ENCODE assay signal across 21 cellular contexts in genomic region chr11:61119571-61119970, GRCh38. TPM values are rescaled to one million over a fixed set of nuclear protein-coding genes. Genes with fewer than 3 reads are reported as not detected.
A peak's percentile ranks its signal among the peaks of the same experiment; 100 is the strongest.
DNase-seq lines count a peak whose midpoint lies in the region; ATAC-seq, FAIRE-seq and TF ChIP-seq lines count a peak whose summit lies in the region.
"Had no signal": no experiment of that assay in that cellular context is flagged by ENCODE, and none has a peak within 500 bp of the region (broad histone marks: within the 10 kb centered on the region; RNA-seq: fewer than 3 reads in every experiment).

No MANE protein-coding gene starts in this region.

- no peaks in the 10 kb centered on the region for H3K4me1 ChIP-seq in upper lobe of right lung

- no peak overlapping the region for H3K4me3 ChIP-seq in upper lobe of right lung
- H3K4me3 ChIP-seq: lung, SJCRH30, skin epidermis, thoracic aorta had no signal

- H3K36me3 Mint-ChIP-seq in activated naive CD4-positive, alpha-beta T cell treated with anti-CD3 and anti-CD28 coated beads, Interleukin-2, amount 50 U/mL, for 24 hours: peaks cover 50% of the 10 kb centered on the region
- H3K36me3 Mint-ChIP-seq in activated T-helper 1 cell treated with anti-CD3 and anti-CD28 coated beads, Interleukin-12 subunit alpha, Interleukin-12 subunit beta, Interleukin-2, Interleukin-4 antibody, amounts not matched to agents 30 ng/mL and 10 ng/mL and 1 ng/mL, durations not matched to agents 14 hours and 24 hours and 36 hours (ENCODE audit: low read depth): peaks cover 82% of the 10 kb centered on the region
- peaks cover 75% of the 10 kb centered on the region for H3K36me3 Mint-ChIP-seq in effector memory CD8-positive, alpha-beta T cell (ENCODE audit: insufficient read depth)

- H3K27me3 ChIP-seq in upper lobe of right lung: no peaks in the 10 kb centered on the region
- H3K27me3 ChIP-seq: SJCRH30 had no signal

- no peak for DNase-seq in activated naive CD4-positive, alpha-beta T cell (lab: John Stamatoyannopoulos, UW)
- no peak for DNase-seq in activated T-helper 1 cell treated with anti-CD3 and anti-CD28 coated beads, Interleukin-12 subunit alpha, Interleukin-12 subunit beta, Interleukin-2, Interleukin-4 antibody, amounts not matched to agents 30 ng/mL and 10 ng/mL and 1 ng/mL, durations not matched to agents 14 hours and 24 hours and 36 hours (ENCODE audit: low spot score)
- no peak for DNase-seq in effector memory CD8-positive, alpha-beta T cell
- DNase-seq in upper lobe of right lung (peak; percentile 6), RCC 7860 (ENCODE audit: low spot score) (no peak)
- DNase-seq: DMS53; endodermal cell; KG1; NCI-H524; nucleus accumbens; stimulated activated CD4-positive, alpha-beta T cell treated with anti-CD3 and anti-CD28 coated beads, Interleukin-1b, Interleukin-23, amount 100 ng/mL, for 48 hours had no signal

- no peaks in the 10 kb centered on the region for H3K27me3 Mint-ChIP-seq in activated naive CD4-positive, alpha-beta T cell treated with anti-CD3 and anti-CD28 coated beads, Interleukin-2, amount 50 U/mL, for 24 hours
- H3K27me3 Mint-ChIP-seq in activated T-helper 1 cell treated with anti-CD3 and anti-CD28 coated beads, Interleukin-12 subunit alpha, Interleukin-12 subunit beta, Interleukin-2, Interleukin-4 antibody, amounts not matched to agents 30 ng/mL and 10 ng/mL and 1 ng/mL, durations not matched to agents 14 hours and 24 hours and 36 hours (ENCODE audit: insufficient read depth): no peaks in the 10 kb centered on the region
- no peaks in the 10 kb centered on the region for H3K27me3 Mint-ChIP-seq in effector memory CD8-positive, alpha-beta T cell

- no peak for FAIRE-seq in RCC 7860 (lab: Jason Lieb, UNC)
- FAIRE-seq: HTR-8/SVneo had no signal

- no peaks in the 10 kb centered on the region for H3K36me3 ChIP-seq in upper lobe of right lung
- H3K36me3 ChIP-seq: SJCRH30, thoracic aorta had no signal

- TF ChIP-seq CTCF in upper lobe of right lung (IDR thresholded peaks at IDR 0.05): no peak

- H3K27ac Mint-ChIP-seq in activated naive CD4-positive, alpha-beta T cell treated with anti-CD3 and anti-CD28 coated beads, Interleukin-2, amount 50 U/mL, for 24 hours: peak overlapping the region; percentile 93
- peak overlapping the region; percentile 66 for H3K27ac Mint-ChIP-seq in activated T-helper 1 cell treated with anti-CD3 and anti-CD28 coated beads, Interleukin-12 subunit alpha, Interleukin-12 subunit beta, Interleukin-2, Interleukin-4 antibody, amounts not matched to agents 30 ng/mL and 10 ng/mL and 1 ng/mL, durations not matched to agents 14 hours and 24 hours and 36 hours
- peak overlapping the region; percentile 90 to 92 for H3K27ac Mint-ChIP-seq in effector memory CD8-positive, alpha-beta T cell
- H3K27ac Mint-ChIP-seq: endodermal cell had no signal

- H3K27ac ChIP-seq in upper lobe of right lung: no peak overlapping the region
- H3K27ac ChIP-seq: SJCRH30, thoracic aorta had no signal

- H3K9me3 ChIP-seq in upper lobe of right lung: no peaks in the 10 kb centered on the region
- H3K9me3 ChIP-seq: SJCRH30, thoracic aorta had no signal

- H3K9me3 Mint-ChIP-seq in activated naive CD4-positive, alpha-beta T cell treated with anti-CD3 and anti-CD28 coated beads, Interleukin-2, amount 50 U/mL, for 24 hours: no peaks in the 10 kb centered on the region
- H3K9me3 Mint-ChIP-seq in activated T-helper 1 cell treated with anti-CD3 and anti-CD28 coated beads, Interleukin-12 subunit alpha, Interleukin-12 subunit beta, Interleukin-2, Interleukin-4 antibody, amounts not matched to agents 30 ng/mL and 10 ng/mL and 1 ng/mL, durations not matched to agents 14 hours and 24 hours and 36 hours: peaks cover 6% of the 10 kb centered on the region
- H3K9me3 Mint-ChIP-seq in effector memory CD8-positive, alpha-beta T cell: no peaks in the 10 kb centered on the region
- H3K9me3 Mint-ChIP-seq: endodermal cell had no signal

- no peak for ATAC-seq in effector memory CD8-positive, alpha-beta T cell (replicated peaks)
- ATAC-seq in upper lobe of right lung: no peak
- no peak for ATAC-seq in GM19452 (IDR thresholded peaks at IDR 0.05; ENCODE audit: unreplicated experiment)
- ATAC-seq in GM18858 (IDR thresholded peaks at IDR 0.05; ENCODE audit: unreplicated experiment): no peak

- intact Hi-C loops in activated T-helper 1 cell treated with anti-CD3 and anti-CD28 coated beads, Interleukin-12 subunit alpha, Interleukin-12 subunit beta, Interleukin-2, Interleukin-4 antibody, amounts not matched to agents 30 ng/mL and 10 ng/mL and 1 ng/mL, durations not matched to agents 14 hours and 24 hours and 36 hours (cut with micrococcal nuclease): loop anchor here (5.0 kb wide), 1 partner anchor 207 kb away; the partner anchor contains the start of gene TMEM109
- intact Hi-C loops in upper lobe of right lung (cut with DNase I): no loop called here

- peaks cover 82% of the 10 kb centered on the region for H3K4me1 Mint-ChIP-seq in activated naive CD4-positive, alpha-beta T cell treated with anti-CD3 and anti-CD28 coated beads, Interleukin-2, amount 50 U/mL, for 24 hours
- peaks cover 65% of the 10 kb centered on the region for H3K4me1 Mint-ChIP-seq in activated T-helper 1 cell treated with anti-CD3 and anti-CD28 coated beads, Interleukin-12 subunit alpha, Interleukin-12 subunit beta, Interleukin-2, Interleukin-4 antibody, amounts not matched to agents 30 ng/mL and 10 ng/mL and 1 ng/mL, durations not matched to agents 14 hours and 24 hours and 36 hours (ENCODE audit: low read depth)
- peaks cover 26 to 29% of the 10 kb centered on the region in 2 donors for H3K4me1 Mint-ChIP-seq in effector memory CD8-positive, alpha-beta T cell (ENCODE audit: low read depth in 2 of 2)

- H3K4me3 Mint-ChIP-seq in activated naive CD4-positive, alpha-beta T cell treated with anti-CD3 and anti-CD28 coated beads, Interleukin-2, amount 50 U/mL, for 24 hours: peak overlapping the region; percentile 71
- peak overlapping the region; percentile 66 for H3K4me3 Mint-ChIP-seq in activated T-helper 1 cell treated with anti-CD3 and anti-CD28 coated beads, Interleukin-12 subunit alpha, Interleukin-12 subunit beta, Interleukin-2, Interleukin-4 antibody, amounts not matched to agents 30 ng/mL and 10 ng/mL and 1 ng/mL, durations not matched to agents 14 hours and 24 hours and 36 hours
- H3K4me3 Mint-ChIP-seq in effector memory CD8-positive, alpha-beta T cell: peak overlapping the region; percentile 67 to 72
- H3K4me3 Mint-ChIP-seq: endodermal cell had no signal

RNA-seq across cellular contexts. Expression of gene CD5, which starts 17.3 kb away (rescaled TPM):
- total RNA-seq in activated T-helper 1 cell treated with anti-CD3 and anti-CD28 coated beads, Interleukin-12 subunit alpha, Interleukin-12 subunit beta, Interleukin-2, Interleukin-4 antibody, amounts not matched to agents 30 ng/mL and 10 ng/mL and 1 ng/mL, durations not matched to agents 14 hours and 24 hours and 36 hours: 336 and 339 TPM in 2 replicates
- 2.5 TPM for total RNA-seq in upper lobe of right lung
- total RNA-seq: endodermal cell, fibroblast of lung, kidney epithelial cell had no signal

RNA-seq across cellular contexts. Expression of gene VPS37C, which starts 41.7 kb away (rescaled TPM):
- 11.5 and 11.6 TPM in 2 replicates for total RNA-seq in activated T-helper 1 cell treated with anti-CD3 and anti-CD28 coated beads, Interleukin-12 subunit alpha, Interleukin-12 subunit beta, Interleukin-2, Interleukin-4 antibody, amounts not matched to agents 30 ng/mL and 10 ng/mL and 1 ng/mL, durations not matched to agents 14 hours and 24 hours and 36 hours
- 30.2 TPM for total RNA-seq in upper lobe of right lung

Comparison
In these comparisons a context has a peak if more than half of its experiments do, and no peak if none do; other contexts are left out.
1. RNA of gene CD5, which starts 17.3 kb away (total RNA-seq): 336 to 339 TPM in activated T-helper 1 cell treated with anti-CD3 and anti-CD28 coated beads, Interleukin-12 subunit alpha, Interleukin-12 subunit beta, Interleukin-2, Interleukin-4 antibody, amounts not matched to agents 30 ng/mL and 10 ng/mL and 1 ng/mL, durations not matched to agents 14 hours and 24 hours and 36 hours; 2.5 TPM in upper lobe of right lung (single experiment); every median in the first group is over 10 times any median in the second.
2. Peak in every context shown above with its lines, with median percentiles within 50 percentile points of each other: H3K27ac Mint-ChIP-seq and H3K4me3 Mint-ChIP-seq.